8 cellular contexts compared by ENCODE assay signal in genomic region chr2:239327536-239328305, GRCh38.
DNase-seq lines count a peak whose midpoint lies in the region; ATAC-seq and TF ChIP-seq lines count a peak whose summit lies in the region.

No MANE protein-coding gene starts in this region.

- H3K27me3 Mint-ChIP-seq in glutamatergic neuron (ENCODE audit: unreplicated experiment), result peaks cover 2% of the 10 kb centered on the region

- H3K36me3 ChIP-seq in KOPT-K1 (ENCODE audit: insufficient read depth, low read length), result no peaks in the 10 kb centered on the region

- no peak for DNase-seq in glutamatergic neuron
- no peak for DNase-seq in stimulated activated effector memory CD8-positive, alpha-beta T cell treated with anti-CD3 and anti-CD28 coated beads, Interleukin-12 subunit alpha, Interleukin-12 subunit beta, amount 100 ng/mL, for 72 hours (ENCODE audit: low spot score in 2 of 2)
- no peak for DNase-seq in NCI-H1436 (lab: John Stamatoyannopoulos, UW)
- DNase-seq in effector CD8-positive, alpha-beta T cell (lab: John Stamatoyannopoulos, UW), result no peak
- no peak for DNase-seq in DMS79 treated with DMSO at 0.1 percent for 48 hours (lab: John Stamatoyannopoulos, UW)
- no peak for DNase-seq in H4 (ENCODE audit: low spot score)

- peak overlapping the region; percentile 66 for H3K4me3 Mint-ChIP-seq in glutamatergic neuron (ENCODE audit: unreplicated experiment)
- H3K4me3 Mint-ChIP-seq in stimulated activated effector memory CD8-positive, alpha-beta T cell treated with anti-CD3 and anti-CD28 coated beads, Interleukin-12 subunit alpha, Interleukin-12 subunit beta, amount 100 ng/mL, for 72 hours, result peak overlapping the region; percentile 47

- H3K27ac Mint-ChIP-seq in glutamatergic neuron (ENCODE audit: unreplicated experiment), result peak overlapping the region; percentile 44
- no peak overlapping the region for H3K27ac Mint-ChIP-seq in stimulated activated effector memory CD8-positive, alpha-beta T cell treated with anti-CD3 and anti-CD28 coated beads, Interleukin-12 subunit alpha, Interleukin-12 subunit beta, amount 100 ng/mL, for 72 hours

- H3K36me3 Mint-ChIP-seq in glutamatergic neuron (ENCODE audit: unreplicated experiment), result no peaks in the 10 kb centered on the region
- peaks cover 7% of the 10 kb centered on the region for H3K36me3 Mint-ChIP-seq in stimulated activated effector memory CD8-positive, alpha-beta T cell treated with anti-CD3 and anti-CD28 coated beads, Interleukin-12 subunit alpha, Interleukin-12 subunit beta, amount 100 ng/mL, for 72 hours

- ATAC-seq in GM21576 (IDR thresholded peaks at IDR 0.05; ENCODE audit: unreplicated experiment), result peak; percentile 35
- no peak for ATAC-seq in stimulated activated effector memory CD8-positive, alpha-beta T cell treated with anti-CD3 and anti-CD28 coated beads, Interleukin-12 subunit alpha, Interleukin-12 subunit beta, amount 100 ng/mL, for 72 hours

- peaks cover 10% of the 10 kb centered on the region for H3K9me3 Mint-ChIP-seq in glutamatergic neuron (ENCODE audit: unreplicated experiment)
- H3K9me3 Mint-ChIP-seq in stimulated activated effector memory CD8-positive, alpha-beta T cell treated with anti-CD3 and anti-CD28 coated beads, Interleukin-12 subunit alpha, Interleukin-12 subunit beta, amount 100 ng/mL, for 72 hours, result no peaks in the 10 kb centered on the region

- TF ChIP-seq CTCF in glutamatergic neuron (IDR thresholded peaks at IDR 0.05; ENCODE audit: partially characterized antibody, unreplicated experiment), result no peak

- H3K4me1 Mint-ChIP-seq in glutamatergic neuron (ENCODE audit: low read depth, unreplicated experiment), result peaks cover 57% of the 10 kb centered on the region
- peaks cover 46% of the 10 kb centered on the region for H3K4me1 Mint-ChIP-seq in stimulated activated effector memory CD8-positive, alpha-beta T cell treated with anti-CD3 and anti-CD28 coated beads, Interleukin-12 subunit alpha, Interleukin-12 subunit beta, amount 100 ng/mL, for 72 hours

- peak overlapping the region; percentile 100 for H3K27ac ChIP-seq in KOPT-K1 (ENCODE audit: low read depth, low read length, poor library complexity, severe bottlenecking)

- H3K9me3 ChIP-seq in KOPT-K1 (ENCODE audit: insufficient read depth, low read length, poor library complexity, severe bottlenecking), result no peaks in the 10 kb centered on the region
